Comparison of ENCODE assay signal across 20 cellular contexts in the genomic region with DNA sequence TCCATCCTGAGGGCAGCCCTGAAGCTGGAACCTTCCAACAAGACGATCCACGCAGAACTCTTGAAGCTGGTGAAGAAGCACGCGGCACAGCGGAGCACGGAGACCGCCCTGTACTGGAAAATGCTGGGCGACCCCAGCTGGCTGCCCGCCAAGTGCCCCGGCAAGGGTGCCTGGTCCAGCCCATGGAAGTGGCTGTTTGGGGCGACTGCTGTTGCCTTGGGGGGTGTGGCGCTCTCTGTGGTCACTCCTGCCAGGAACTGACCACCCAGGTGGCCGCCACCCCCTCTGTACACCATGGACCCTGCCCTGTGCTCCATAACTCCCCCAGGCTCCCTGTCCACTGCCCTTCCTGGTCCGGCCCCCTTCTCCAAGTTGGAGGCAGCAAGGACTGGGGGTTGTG.
DNase-seq lines count a peak whose midpoint lies in the region; ATAC-seq and TF ChIP-seq lines count a peak whose summit lies in the region.
"Had no signal": no experiment of that assay in that cellular context is flagged by ENCODE, and none has a peak within 500 bp of the region (broad histone marks: within the 10 kb centered on the region; RNA-seq: fewer than 3 reads in every experiment).

No MANE protein-coding gene starts in this region.

- TF ChIP-seq CTCF in CD14-positive monocyte (IDR thresholded peaks at IDR 0.05) = no peak
- TF ChIP-seq CTCF in DOHH2 (IDR thresholded peaks at IDR 0.05; ENCODE audit: low read depth, low read length, poor library complexity, severe bottlenecking) = no peak
- TF ChIP-seq CTCF in left ventricle myocardium inferior (IDR thresholded peaks at IDR 0.05; ENCODE audit: borderline replicate concordance) = no peak

- no peak overlapping the region for H3K4me3 Mint-ChIP-seq in CD14-positive monocyte
- H3K4me3 Mint-ChIP-seq in naive thymus-derived CD4-positive, alpha-beta T cell = no peak overlapping the region
- H3K4me3 Mint-ChIP-seq: CD4-positive, alpha-beta memory T cell; GM23338 had no signal

- no peaks in the 10 kb centered on the region for H3F3A ChIP-seq in DOHH2 (ENCODE audit: control insufficient read depth, insufficient read depth)

- H3K27me3 ChIP-seq in DOHH2 (ENCODE audit: control insufficient read depth, low read length) (no peaks in the 10 kb centered on the region), left ventricle myocardium inferior (ENCODE audit: low read depth) (no peaks in the 10 kb centered on the region)
- H3K27me3 ChIP-seq in naive thymus-derived CD4-positive, alpha-beta T cell (ENCODE audit: control insufficient read depth in 2 of 2, insufficient read depth in 2 of 2, low read length in 2 of 2) = no peaks in the 10 kb centered on the region

- H3K4me2 ChIP-seq in DOHH2 (ENCODE audit: low read length) = peak overlapping the region; percentile 7; the same call in 1 of the 2 replicates
- H3K4me2 ChIP-seq: GM23338 had no signal

- no peaks in the 10 kb centered on the region for H3K27me3 Mint-ChIP-seq in CD14-positive monocyte (ENCODE audit: low read depth in 3 of 3)
- H3K27me3 Mint-ChIP-seq in naive thymus-derived CD4-positive, alpha-beta T cell = no peaks in the 10 kb centered on the region
- H3K27me3 Mint-ChIP-seq: CD4-positive, alpha-beta memory T cell had no signal

- CTCF ChIA-PET in naive thymus-derived CD4-positive, alpha-beta T cell (lab: Charles Lee) = interaction anchor here (0.6 kb wide), 1 partner anchor 280 kb away, joined by 6 read pairs; no protein-coding TSS in a partner anchor

- POLR2A ChIA-PET in naive thymus-derived CD4-positive, alpha-beta T cell (lab: Charles Lee) = no interaction called here

- no peak for ATAC-seq in naive thymus-derived CD4-positive, alpha-beta T cell
- ATAC-seq: Panc1 had no signal

- no peak overlapping the region for H3K27ac Mint-ChIP-seq in CD14-positive monocyte
- H3K27ac Mint-ChIP-seq in naive thymus-derived CD4-positive, alpha-beta T cell = no peak overlapping the region
- H3K27ac Mint-ChIP-seq: CD4-positive, alpha-beta memory T cell; GM23338 had no signal

- H3K4me1 ChIP-seq in DOHH2 (ENCODE audit: control insufficient read depth, low read length) = peaks cover 16% of the 10 kb centered on the region
- H3K4me1 ChIP-seq in left ventricle myocardium inferior = peaks cover 57% of the 10 kb centered on the region
- no peaks in the 10 kb centered on the region for H3K4me1 ChIP-seq in naive thymus-derived CD4-positive, alpha-beta T cell (ENCODE audit: control insufficient read depth in 2 of 2, insufficient read depth in 2 of 2, low read length in 2 of 2)
- H3K4me1 ChIP-seq: Caco-2 had no signal

- DNase-seq in CD14-positive monocyte (ENCODE audit: low spot score) (peak; percentile 44), left ventricle myocardium inferior (no peak), posterior vena cava (ENCODE audit: low spot score) (peak; percentile 78), ureter (ENCODE audit: low spot score) (no peak), GF-D8 (lab: John Stamatoyannopoulos, UW) (no peak)
- DNase-seq in naive thymus-derived CD4-positive, alpha-beta T cell = no peak
- DNase-seq: Caco-2; CD4-positive, alpha-beta memory T cell; DND-41; HCEC 1CT; NCI-H1105 treated with DMSO at 0.1 percent for 48 hours; NCI-H2029 treated with DMSO at 0.1 percent for 48 hours; NCI-H226; NCI-H510A treated with DMSO at 0.1 percent for 48 hours; NCI-H748 treated with DMSO at 0.1 percent for 48 hours; NK-92 treated with Interleukin-12 subunit alpha and Interleukin-12 subunit beta, amount 100 ng/mL, for 24 hours had no signal

- no peaks in the 10 kb centered on the region for H3K9me3 Mint-ChIP-seq in CD14-positive monocyte
- no peaks in the 10 kb centered on the region for H3K9me3 Mint-ChIP-seq in naive thymus-derived CD4-positive, alpha-beta T cell
- H3K9me3 Mint-ChIP-seq: CD4-positive, alpha-beta memory T cell; GM23338 had no signal

- H3K27ac ChIP-seq in DOHH2 (ENCODE audit: low read depth, low read length) (no peak overlapping the region), left ventricle myocardium inferior (replicated peaks) (peak overlapping the region; percentile 18)
- H3K27ac ChIP-seq in naive thymus-derived CD4-positive, alpha-beta T cell (ENCODE audit: low read depth, low read length) = no peak overlapping the region
- H3K27ac ChIP-seq: HL-60 had no signal

- H4K20me1 ChIP-seq in DOHH2 (ENCODE audit: control insufficient read depth, insufficient read depth, low read depth, low read length) = no peaks in the 10 kb centered on the region

- H3K9me3 ChIP-seq in DOHH2 (ENCODE audit: control insufficient read depth, insufficient read depth, low read length) (no peaks in the 10 kb centered on the region), left ventricle myocardium inferior (replicated peaks) (no peaks in the 10 kb centered on the region)
- no peaks in the 10 kb centered on the region for H3K9me3 ChIP-seq in naive thymus-derived CD4-positive, alpha-beta T cell (ENCODE audit: control insufficient read depth in 2 of 3, low read length in 3 of 3)
- H3K9me3 ChIP-seq: Caco-2 had no signal

- no peaks in the 10 kb centered on the region for H3K79me2 ChIP-seq in DOHH2 (ENCODE audit: control insufficient read depth, low read length)

- H3K4me1 Mint-ChIP-seq in CD14-positive monocyte = peaks cover 10% of the 10 kb centered on the region
- H3K4me1 Mint-ChIP-seq in naive thymus-derived CD4-positive, alpha-beta T cell = no peaks in the 10 kb centered on the region
- H3K4me1 Mint-ChIP-seq: CD4-positive, alpha-beta memory T cell; GM23338 had no signal

- intact Hi-C loops in CD14-positive monocyte (cut with micrococcal nuclease) = no loop called here
- intact Hi-C loops in left ventricle myocardium inferior (cut with micrococcal nuclease) = no loop called here
- intact Hi-C loops in posterior vena cava (cut with DNase I) = no loop called here
- intact Hi-C loops in naive thymus-derived CD4-positive, alpha-beta T cell (cut with micrococcal nuclease) = no loop called here

- H3K4me3 ChIP-seq in DOHH2 (ENCODE audit: low read length) (no peak overlapping the region), left ventricle myocardium inferior (no peak overlapping the region)
- no peak overlapping the region for H3K4me3 ChIP-seq in naive thymus-derived CD4-positive, alpha-beta T cell (ENCODE audit: low read length)
- H3K4me3 ChIP-seq: GM23338 had no signal

- H3K36me3 ChIP-seq in DOHH2 (ENCODE audit: control insufficient read depth, low read length) = peaks cover 14% of the 10 kb centered on the region; the same call in 1 of the 2 replicates
- H3K36me3 ChIP-seq in left ventricle myocardium inferior = peaks cover 82% of the 10 kb centered on the region
- H3K36me3 ChIP-seq in naive thymus-derived CD4-positive, alpha-beta T cell (ENCODE audit: control insufficient read depth in 2 of 3, insufficient read depth in 3 of 3, low read length in 3 of 3) = peaks cover 0 to 48% (median 4%) of the 10 kb centered on the region in 3 experiments

- no peaks in the 10 kb centered on the region for H3K9me2 ChIP-seq in DOHH2 (replicated peaks; ENCODE audit: control insufficient read depth, low read length)

- H3K36me3 Mint-ChIP-seq in CD14-positive monocyte = peaks cover 75 to 78% of the 10 kb centered on the region in 2 donors
- H3K36me3 Mint-ChIP-seq in naive thymus-derived CD4-positive, alpha-beta T cell = peaks cover 3 to 61% (median 33%) of the 10 kb centered on the region in 5 donors

Comparison
In these comparisons a context has a peak if more than half of its experiments do, and no peak if none do; other contexts are left out.
1. DNase-seq: peak in CD14-positive monocyte (single experiment) and posterior vena cava (single experiment); none in left ventricle myocardium inferior (single experiment), ureter (single experiment), naive thymus-derived CD4-positive, alpha-beta T cell (0 of 9) and GF-D8 (single experiment).